Comparison of ENCODE assay signal across 2 cellular contexts in the genomic region with DNA sequence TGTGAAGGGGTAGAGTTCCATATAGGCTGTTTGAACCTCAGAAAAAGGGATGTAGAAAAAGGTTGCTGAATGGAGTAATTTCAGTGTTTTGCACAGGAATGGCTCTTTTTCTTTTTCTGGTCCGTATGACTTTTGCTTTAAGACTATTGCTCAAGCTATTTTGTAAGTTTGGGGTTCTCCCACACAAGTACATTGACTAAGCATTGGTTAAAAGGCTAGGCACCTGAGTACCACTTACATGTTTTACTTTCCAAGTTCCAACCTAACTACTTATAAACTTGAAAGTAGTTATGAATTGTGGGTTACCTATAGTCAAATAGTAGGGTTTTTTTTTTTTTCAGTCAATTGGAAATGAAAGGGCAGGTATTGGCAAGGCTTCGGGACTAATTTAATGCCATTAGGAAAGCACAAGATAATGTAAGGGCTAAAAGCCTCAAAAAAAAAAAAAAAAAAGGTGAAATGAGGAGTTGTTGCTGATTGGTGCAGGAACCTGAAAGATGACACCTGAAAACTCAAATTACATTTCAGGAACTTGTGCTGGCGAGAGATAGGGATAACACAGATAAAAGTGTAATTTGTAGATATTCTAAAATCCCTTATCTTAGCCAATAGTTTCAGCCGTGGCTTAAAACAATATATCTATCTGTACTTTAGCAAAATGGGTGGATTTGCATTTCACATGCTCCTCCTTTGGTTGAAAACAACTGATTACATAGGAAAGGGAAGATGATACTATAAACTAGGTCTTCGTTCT.
TF ChIP-seq lines count a peak whose summit lies in the region.

No MANE protein-coding gene starts in this region.

TF ChIP-seq in GM23338, 12 proteins besides CTCF, POLR2A, EP300 and RAD21 (continued from another document and continues in another):
- TF ChIP-seq, protein P1, sequence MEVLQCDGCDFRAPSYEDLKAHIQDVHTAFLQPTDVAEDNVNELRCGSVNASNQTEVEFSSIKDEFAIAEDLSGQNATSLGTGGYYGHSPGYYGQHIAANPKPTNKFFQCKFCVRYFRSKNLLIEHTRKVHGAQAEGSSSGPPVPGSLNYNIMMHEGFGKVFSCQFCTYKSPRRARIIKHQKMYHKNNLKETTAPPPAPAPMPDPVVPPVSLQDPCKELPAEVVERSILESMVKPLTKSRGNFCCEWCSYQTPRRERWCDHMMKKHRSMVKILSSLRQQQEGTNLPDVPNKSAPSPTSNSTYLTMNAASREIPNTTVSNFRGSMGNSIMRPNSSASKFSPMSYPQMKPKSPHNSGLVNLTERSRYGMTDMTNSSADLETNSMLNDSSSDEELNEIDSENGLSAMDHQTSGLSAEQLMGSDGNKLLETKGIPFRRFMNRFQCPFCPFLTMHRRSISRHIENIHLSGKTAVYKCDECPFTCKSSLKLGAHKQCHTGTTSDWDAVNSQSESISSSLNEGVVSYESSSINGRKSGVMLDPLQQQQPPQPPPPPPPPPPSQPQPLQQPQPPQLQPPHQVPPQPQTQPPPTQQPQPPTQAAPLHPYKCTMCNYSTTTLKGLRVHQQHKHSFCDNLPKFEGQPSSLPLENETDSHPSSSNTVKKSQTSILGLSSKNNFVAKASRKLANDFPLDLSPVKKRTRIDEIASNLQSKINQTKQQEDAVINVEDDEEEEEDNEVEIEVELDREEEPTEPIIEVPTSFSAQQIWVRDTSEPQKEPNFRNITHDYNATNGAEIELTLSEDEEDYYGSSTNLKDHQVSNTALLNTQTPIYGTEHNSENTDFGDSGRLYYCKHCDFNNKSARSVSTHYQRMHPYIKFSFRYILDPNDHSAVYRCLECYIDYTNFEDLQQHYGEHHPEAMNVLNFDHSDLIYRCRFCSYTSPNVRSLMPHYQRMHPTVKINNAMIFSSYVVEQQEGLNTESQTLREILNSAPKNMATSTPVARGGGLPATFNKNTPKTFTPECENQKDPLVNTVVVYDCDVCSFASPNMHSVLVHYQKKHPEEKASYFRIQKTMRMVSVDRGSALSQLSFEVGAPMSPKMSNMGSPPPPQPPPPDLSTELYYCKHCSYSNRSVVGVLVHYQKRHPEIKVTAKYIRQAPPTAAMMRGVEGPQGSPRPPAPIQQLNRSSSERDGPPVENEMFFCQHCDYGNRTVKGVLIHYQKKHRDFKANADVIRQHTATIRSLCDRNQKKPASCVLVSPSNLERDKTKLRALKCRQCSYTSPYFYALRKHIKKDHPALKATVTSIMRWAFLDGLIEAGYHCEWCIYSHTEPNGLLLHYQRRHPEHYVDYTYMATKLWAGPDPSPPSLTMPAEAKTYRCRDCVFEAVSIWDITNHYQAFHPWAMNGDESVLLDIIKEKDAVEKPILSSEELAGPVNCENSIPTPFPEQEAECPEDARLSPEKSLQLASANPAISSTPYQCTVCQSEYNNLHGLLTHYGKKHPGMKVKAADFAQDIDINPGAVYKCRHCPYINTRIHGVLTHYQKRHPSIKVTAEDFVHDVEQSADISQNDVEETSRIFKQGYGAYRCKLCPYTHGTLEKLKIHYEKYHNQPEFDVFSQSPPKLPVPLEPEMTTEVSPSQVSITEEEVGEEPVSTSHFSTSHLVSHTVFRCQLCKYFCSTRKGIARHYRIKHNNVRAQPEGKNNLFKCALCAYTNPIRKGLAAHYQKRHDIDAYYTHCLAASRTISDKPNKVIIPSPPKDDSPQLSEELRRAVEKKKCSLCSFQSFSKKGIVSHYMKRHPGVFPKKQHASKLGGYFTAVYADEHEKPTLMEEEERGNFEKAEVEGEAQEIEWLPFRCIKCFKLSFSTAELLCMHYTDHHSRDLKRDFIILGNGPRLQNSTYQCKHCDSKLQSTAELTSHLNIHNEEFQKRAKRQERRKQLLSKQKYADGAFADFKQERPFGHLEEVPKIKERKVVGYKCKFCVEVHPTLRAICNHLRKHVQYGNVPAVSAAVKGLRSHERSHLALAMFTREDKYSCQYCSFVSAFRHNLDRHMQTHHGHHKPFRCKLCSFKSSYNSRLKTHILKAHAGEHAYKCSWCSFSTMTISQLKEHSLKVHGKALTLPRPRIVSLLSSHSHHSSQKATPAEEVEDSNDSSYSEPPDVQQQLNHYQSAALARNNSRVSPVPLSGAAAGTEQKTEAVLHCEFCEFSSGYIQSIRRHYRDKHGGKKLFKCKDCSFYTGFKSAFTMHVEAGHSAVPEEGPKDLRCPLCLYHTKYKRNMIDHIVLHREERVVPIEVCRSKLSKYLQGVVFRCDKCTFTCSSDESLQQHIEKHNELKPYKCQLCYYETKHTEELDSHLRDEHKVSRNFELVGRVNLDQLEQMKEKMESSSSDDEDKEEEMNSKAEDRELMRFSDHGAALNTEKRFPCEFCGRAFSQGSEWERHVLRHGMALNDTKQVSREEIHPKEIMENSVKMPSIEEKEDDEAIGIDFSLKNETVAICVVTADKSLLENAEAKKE (CRISPR knock-in tag; IDR thresholded peaks at IDR 0.05) = no peak
- TF ChIP-seq EZH2 (IDR thresholded peaks at IDR 0.05; ENCODE audit: low read depth, unreplicated experiment) = no peak
- TF ChIP-seq CREB1 (CRISPR knock-in tag; IDR thresholded peaks at IDR 0.05; ENCODE audit: low read depth) = no peak
- no peak for TF ChIP-seq ZNF331 (CRISPR knock-in tag; IDR thresholded peaks at IDR 0.05; ENCODE audit: low read depth)
- no peak for TF ChIP-seq NANOG (IDR thresholded peaks at IDR 0.05; ENCODE audit: borderline replicate concordance)
- TF ChIP-seq JUNB (IDR thresholded peaks at IDR 0.05; ENCODE audit: unreplicated experiment) = no peak
- TF ChIP-seq, protein P2, sequence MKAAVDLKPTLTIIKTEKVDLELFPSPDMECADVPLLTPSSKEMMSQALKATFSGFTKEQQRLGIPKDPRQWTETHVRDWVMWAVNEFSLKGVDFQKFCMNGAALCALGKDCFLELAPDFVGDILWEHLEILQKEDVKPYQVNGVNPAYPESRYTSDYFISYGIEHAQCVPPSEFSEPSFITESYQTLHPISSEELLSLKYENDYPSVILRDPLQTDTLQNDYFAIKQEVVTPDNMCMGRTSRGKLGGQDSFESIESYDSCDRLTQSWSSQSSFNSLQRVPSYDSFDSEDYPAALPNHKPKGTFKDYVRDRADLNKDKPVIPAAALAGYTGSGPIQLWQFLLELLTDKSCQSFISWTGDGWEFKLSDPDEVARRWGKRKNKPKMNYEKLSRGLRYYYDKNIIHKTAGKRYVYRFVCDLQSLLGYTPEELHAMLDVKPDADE (IDR thresholded peaks at IDR 0.05) = no peak
- no peak for TF ChIP-seq POLR2AphosphoS5 (IDR thresholded peaks at IDR 0.05; ENCODE audit: low read depth)
- no peak for TF ChIP-seq STAT1 (IDR thresholded peaks at IDR 0.05; ENCODE audit: unreplicated experiment)
- TF ChIP-seq ZNF114 (CRISPR knock-in tag; IDR thresholded peaks at IDR 0.05) = no peak

TF ChIP-seq in WTC11, 78 proteins besides CTCF, POLR2A, EP300 and RAD21 (continued from another document):
- TF ChIP-seq TP53 (CRISPR knock-in tag; IDR thresholded peaks at IDR 0.05) (no peak), FOXJ3 (CRISPR knock-in tag; IDR thresholded peaks at IDR 0.05; ENCODE audit: borderline replicate concordance) (no peak), IRF1 (CRISPR knock-in tag; IDR thresholded peaks at IDR 0.05) (no peak), TEAD1 (CRISPR knock-in tag; IDR thresholded peaks at IDR 0.05) (no peak), CREM (CRISPR knock-in tag; IDR thresholded peaks at IDR 0.05) (no peak), ZNF396 (CRISPR knock-in tag; IDR thresholded peaks at IDR 0.05; ENCODE audit: borderline replicate concordance) (no peak)
- TF ChIP-seq, protein P3, sequence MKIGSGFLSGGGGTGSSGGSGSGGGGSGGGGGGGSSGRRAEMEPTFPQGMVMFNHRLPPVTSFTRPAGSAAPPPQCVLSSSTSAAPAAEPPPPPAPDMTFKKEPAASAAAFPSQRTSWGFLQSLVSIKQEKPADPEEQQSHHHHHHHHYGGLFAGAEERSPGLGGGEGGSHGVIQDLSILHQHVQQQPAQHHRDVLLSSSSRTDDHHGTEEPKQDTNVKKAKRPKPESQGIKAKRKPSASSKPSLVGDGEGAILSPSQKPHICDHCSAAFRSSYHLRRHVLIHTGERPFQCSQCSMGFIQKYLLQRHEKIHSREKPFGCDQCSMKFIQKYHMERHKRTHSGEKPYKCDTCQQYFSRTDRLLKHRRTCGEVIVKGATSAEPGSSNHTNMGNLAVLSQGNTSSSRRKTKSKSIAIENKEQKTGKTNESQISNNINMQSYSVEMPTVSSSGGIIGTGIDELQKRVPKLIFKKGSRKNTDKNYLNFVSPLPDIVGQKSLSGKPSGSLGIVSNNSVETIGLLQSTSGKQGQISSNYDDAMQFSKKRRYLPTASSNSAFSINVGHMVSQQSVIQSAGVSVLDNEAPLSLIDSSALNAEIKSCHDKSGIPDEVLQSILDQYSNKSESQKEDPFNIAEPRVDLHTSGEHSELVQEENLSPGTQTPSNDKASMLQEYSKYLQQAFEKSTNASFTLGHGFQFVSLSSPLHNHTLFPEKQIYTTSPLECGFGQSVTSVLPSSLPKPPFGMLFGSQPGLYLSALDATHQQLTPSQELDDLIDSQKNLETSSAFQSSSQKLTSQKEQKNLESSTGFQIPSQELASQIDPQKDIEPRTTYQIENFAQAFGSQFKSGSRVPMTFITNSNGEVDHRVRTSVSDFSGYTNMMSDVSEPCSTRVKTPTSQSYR (CRISPR knock-in tag; IDR thresholded peaks at IDR 0.05) = no peak
